Comparison of ENCODE assay signal across 15 cellular contexts in the genomic region with DNA sequence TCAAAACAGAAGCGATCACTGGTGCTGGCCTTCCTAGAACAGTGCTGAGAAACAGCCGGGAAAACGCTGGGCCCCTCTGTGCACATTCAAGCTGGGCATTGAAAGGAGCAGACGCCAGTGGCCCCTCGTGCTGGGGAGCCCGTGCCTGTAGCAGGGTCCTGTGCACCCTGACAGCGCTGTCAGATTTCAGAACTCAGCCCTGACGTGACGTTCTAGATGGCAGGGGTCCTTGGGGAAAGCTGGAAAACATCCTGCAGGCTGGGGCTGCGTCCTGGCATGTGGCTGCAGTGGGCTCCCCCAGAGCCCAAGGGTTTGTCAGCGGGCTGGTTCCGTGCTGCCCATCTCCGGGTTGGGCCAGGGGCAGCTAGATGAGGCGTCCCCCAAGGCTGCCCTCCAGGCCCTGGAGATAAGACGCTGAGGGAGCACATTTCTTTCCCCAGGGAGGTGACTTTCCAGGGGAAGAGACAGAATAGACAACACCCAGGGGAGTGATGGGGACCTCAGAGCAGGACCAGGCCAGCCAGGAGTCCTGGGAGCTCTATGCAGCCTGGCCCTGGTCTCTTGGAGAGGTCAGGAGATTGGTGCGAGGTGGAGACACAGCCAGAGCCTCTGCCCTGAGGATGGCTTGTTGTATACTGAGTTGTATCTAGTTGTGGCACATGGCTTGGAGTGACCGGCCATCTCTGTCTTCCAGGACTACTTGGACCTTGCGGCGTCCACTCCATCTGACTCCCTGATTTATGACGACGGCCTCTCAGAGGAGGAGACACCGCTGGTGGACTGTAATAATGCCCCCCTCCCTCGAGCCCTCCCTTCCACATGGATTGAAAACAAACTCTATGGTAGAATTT. TPM values are rescaled to one million over a fixed set of nuclear protein-coding genes. Genes with fewer than 3 reads are reported as not detected.
DNase-seq lines count a peak whose midpoint lies in the region; ATAC-seq and TF ChIP-seq lines count a peak whose summit lies in the region.
"Had no signal": no experiment of that assay in that cellular context is flagged by ENCODE, and none has a peak within 500 bp of the region (broad histone marks: within the 10 kb centered on the region; RNA-seq: fewer than 3 reads in every experiment).

No MANE protein-coding gene starts in this region.

- peaks cover 46% of the 10 kb centered on the region for H3K4me1 Mint-ChIP-seq in stimulated activated naive CD8-positive, alpha-beta T cell treated with anti-CD3 and anti-CD28 coated beads, Interleukin-15, amount 100 ng/mL, for 72 hours
- peaks cover 87% of the 10 kb centered on the region for H3K4me1 Mint-ChIP-seq in dendritic cell treated with granulocyte-macrophage colony-stimulating factor and Interleukin-4, amounts not matched to agents 40 ng/mL and 50 ng/mL, for 4 days (ENCODE audit: low read depth)
- H3K4me1 Mint-ChIP-seq in natural killer cell treated with Interleukin-12 subunit alpha and Interleukin-12 subunit beta and Interleukin-15 and Interleukin-18, amount 100 ng/mL, for 72 hours (ENCODE audit: low read depth in 2 of 2): peaks cover 52 to 55% of the 10 kb centered on the region in 2 donors
- peaks cover 18% of the 10 kb centered on the region for H3K4me1 Mint-ChIP-seq in chondrocyte (ENCODE audit: low read depth)
- H3K4me1 Mint-ChIP-seq in activated naive CD8-positive, alpha-beta T cell treated with anti-CD3 and anti-CD28 coated beads, Interleukin-2, amount 50 U/mL, for 24 hours: peaks cover 45% of the 10 kb centered on the region

- DNase-seq in stimulated activated naive CD8-positive, alpha-beta T cell treated with anti-CD3 and anti-CD28 coated beads, Interleukin-15, Interleukin-2, amounts not matched to agents 100 U/mL and 50 U/mL, for 24 hours: peak; percentile 2
- DNase-seq in stimulated activated naive CD8-positive, alpha-beta T cell treated with anti-CD3 and anti-CD28 coated beads, Interleukin-15, amount 100 ng/mL, for 72 hours: no peak
- peak; percentile 56 for DNase-seq in natural killer cell treated with Interleukin-12 subunit alpha and Interleukin-12 subunit beta and Interleukin-15 and Interleukin-18, amount 100 ng/mL, for 72 hours (ENCODE audit: low spot score)
- DNase-seq in AG08395 (ENCODE audit: low spot score): no peak
- DNase-seq in chondrocyte (ENCODE audit: low spot score): no peak
- no peak for DNase-seq in activated naive CD8-positive, alpha-beta T cell treated with anti-CD3 and anti-CD28 coated beads, Interleukin-2, amount 50 U/mL, for 24 hours
- DNase-seq in GM19238 (ENCODE audit: insufficient read length, low spot score): no peak
- DNase-seq: activated CD4-positive, alpha-beta T cell treated with anti-CD3 and anti-CD28 coated beads, Interleukin-2, amount 50 U/mL, for 48 hours; activated gamma-delta T cell; cortex of kidney; mammary epithelial cell; nephron progenitor cell; stimulated activated naive CD4-positive, alpha-beta T cell treated with Interleukin-2 at 50 U/mL for 16 hours had no signal

- no peaks in the 10 kb centered on the region for H3K9me3 Mint-ChIP-seq in stimulated activated naive CD8-positive, alpha-beta T cell treated with anti-CD3 and anti-CD28 coated beads, Interleukin-15, amount 100 ng/mL, for 72 hours
- no peaks in the 10 kb centered on the region for H3K9me3 Mint-ChIP-seq in dendritic cell treated with granulocyte-macrophage colony-stimulating factor and Interleukin-4, amounts not matched to agents 40 ng/mL and 50 ng/mL, for 4 days
- no peaks in the 10 kb centered on the region for H3K9me3 Mint-ChIP-seq in natural killer cell treated with Interleukin-12 subunit alpha and Interleukin-12 subunit beta and Interleukin-15 and Interleukin-18, amount 100 ng/mL, for 72 hours
- no peaks in the 10 kb centered on the region for H3K9me3 Mint-ChIP-seq in chondrocyte (ENCODE audit: low read depth)
- H3K9me3 Mint-ChIP-seq in activated naive CD8-positive, alpha-beta T cell treated with anti-CD3 and anti-CD28 coated beads, Interleukin-2, amount 50 U/mL, for 24 hours: no peaks in the 10 kb centered on the region
- H3K9me3 Mint-ChIP-seq: nephron progenitor cell had no signal

- no peak overlapping the region for H3K4me3 Mint-ChIP-seq in stimulated activated naive CD8-positive, alpha-beta T cell treated with anti-CD3 and anti-CD28 coated beads, Interleukin-15, amount 100 ng/mL, for 72 hours
- H3K4me3 Mint-ChIP-seq in dendritic cell treated with granulocyte-macrophage colony-stimulating factor and Interleukin-4, amounts not matched to agents 40 ng/mL and 50 ng/mL, for 4 days: peak overlapping the region; percentile 18
- H3K4me3 Mint-ChIP-seq in natural killer cell treated with Interleukin-12 subunit alpha and Interleukin-12 subunit beta and Interleukin-15 and Interleukin-18, amount 100 ng/mL, for 72 hours: no peak overlapping the region
- no peak overlapping the region for H3K4me3 Mint-ChIP-seq in chondrocyte (ENCODE audit: unreplicated experiment)
- no peak overlapping the region for H3K4me3 Mint-ChIP-seq in activated naive CD8-positive, alpha-beta T cell treated with anti-CD3 and anti-CD28 coated beads, Interleukin-2, amount 50 U/mL, for 24 hours
- H3K4me3 Mint-ChIP-seq: nephron progenitor cell had no signal

- no peak for ATAC-seq in stimulated activated naive CD8-positive, alpha-beta T cell treated with anti-CD3 and anti-CD28 coated beads, Interleukin-15, Interleukin-2, amounts not matched to agents 100 U/mL and 50 U/mL, for 24 hours
- ATAC-seq in stimulated activated naive CD8-positive, alpha-beta T cell treated with anti-CD3 and anti-CD28 coated beads, Interleukin-15, amount 100 ng/mL, for 72 hours: no peak
- no peak for ATAC-seq in natural killer cell treated with Interleukin-12 subunit alpha and Interleukin-12 subunit beta and Interleukin-15 and Interleukin-18, amount 100 ng/mL, for 72 hours
- no peak for ATAC-seq in activated naive CD8-positive, alpha-beta T cell treated with anti-CD3 and anti-CD28 coated beads, Interleukin-2, amount 50 U/mL, for 24 hours
- ATAC-seq: HepG2 had no signal

- peak overlapping the region in 1 of 2 donors; percentile 35 for H3K27ac Mint-ChIP-seq in stimulated activated naive CD8-positive, alpha-beta T cell treated with anti-CD3 and anti-CD28 coated beads, Interleukin-15, amount 100 ng/mL, for 72 hours
- peak overlapping the region; percentile 88 for H3K27ac Mint-ChIP-seq in dendritic cell treated with granulocyte-macrophage colony-stimulating factor and Interleukin-4, amounts not matched to agents 40 ng/mL and 50 ng/mL, for 4 days
- peak overlapping the region; percentile 91 to 92 for H3K27ac Mint-ChIP-seq in natural killer cell treated with Interleukin-12 subunit alpha and Interleukin-12 subunit beta and Interleukin-15 and Interleukin-18, amount 100 ng/mL, for 72 hours
- H3K27ac Mint-ChIP-seq in chondrocyte (ENCODE audit: unreplicated experiment): no peak overlapping the region
- no peak overlapping the region for H3K27ac Mint-ChIP-seq in activated naive CD8-positive, alpha-beta T cell treated with anti-CD3 and anti-CD28 coated beads, Interleukin-2, amount 50 U/mL, for 24 hours
- H3K27ac Mint-ChIP-seq: nephron progenitor cell had no signal

- peaks cover 9% of the 10 kb centered on the region for H3K27me3 Mint-ChIP-seq in stimulated activated naive CD8-positive, alpha-beta T cell treated with anti-CD3 and anti-CD28 coated beads, Interleukin-15, amount 100 ng/mL, for 72 hours
- H3K27me3 Mint-ChIP-seq in dendritic cell treated with granulocyte-macrophage colony-stimulating factor and Interleukin-4, amounts not matched to agents 40 ng/mL and 50 ng/mL, for 4 days: no peaks in the 10 kb centered on the region
- H3K27me3 Mint-ChIP-seq in natural killer cell treated with Interleukin-12 subunit alpha and Interleukin-12 subunit beta and Interleukin-15 and Interleukin-18, amount 100 ng/mL, for 72 hours: no peaks in the 10 kb centered on the region
- no peaks in the 10 kb centered on the region for H3K27me3 Mint-ChIP-seq in chondrocyte (ENCODE audit: low read depth)
- H3K27me3 Mint-ChIP-seq in activated naive CD8-positive, alpha-beta T cell treated with anti-CD3 and anti-CD28 coated beads, Interleukin-2, amount 50 U/mL, for 24 hours: no peaks in the 10 kb centered on the region

- intact Hi-C loops in dendritic cell treated with granulocyte-macrophage colony-stimulating factor and Interleukin-4, amounts not matched to agents 40 ng/mL and 50 ng/mL, for 4 days (cut with micrococcal nuclease): no loop called here

- H3K36me3 Mint-ChIP-seq in dendritic cell treated with granulocyte-macrophage colony-stimulating factor and Interleukin-4, amounts not matched to agents 40 ng/mL and 50 ng/mL, for 4 days (ENCODE audit: low read depth): no peaks in the 10 kb centered on the region
- no peaks in the 10 kb centered on the region for H3K36me3 Mint-ChIP-seq in natural killer cell treated with Interleukin-12 subunit alpha and Interleukin-12 subunit beta and Interleukin-15 and Interleukin-18, amount 100 ng/mL, for 72 hours
- H3K36me3 Mint-ChIP-seq in chondrocyte (ENCODE audit: low read depth): no peaks in the 10 kb centered on the region
- no peaks in the 10 kb centered on the region for H3K36me3 Mint-ChIP-seq in activated naive CD8-positive, alpha-beta T cell treated with anti-CD3 and anti-CD28 coated beads, Interleukin-2, amount 50 U/mL, for 24 hours (ENCODE audit: low read depth)

- TF ChIP-seq CTCF in chondrocyte (IDR thresholded peaks at IDR 0.05): no peak

RNA-seq across cellular contexts. Expression of gene CSGALNACT2, which starts 12.1 kb away (rescaled TPM):
- 10 to 100 TPM; 31.4 to 41.3 TPM for total RNA-seq in natural killer cell treated with Interleukin-12 subunit alpha and Interleukin-12 subunit beta and Interleukin-15 and Interleukin-18, amount 100 ng/mL, for 72 hours
- 29.8 to 38.7 TPM (median 38.2 TPM) in 3 replicates for total RNA-seq in chondrocyte

RNA-seq across cellular contexts. Expression of gene RET, which starts 49.2 kb away (rescaled TPM):
- total RNA-seq in natural killer cell treated with Interleukin-12 subunit alpha and Interleukin-12 subunit beta and Interleukin-15 and Interleukin-18, amount 100 ng/mL, for 72 hours: not detected
- total RNA-seq in chondrocyte: 0.12 to 0.18 TPM in 2 of 3 replicates, not detected in the other

Comparison
In these comparisons a context has a peak if more than half of its experiments do, and no peak if none do; other contexts are left out.
1. DNase-seq: peak in stimulated activated naive CD8-positive, alpha-beta T cell treated with anti-CD3 and anti-CD28 coated beads, Interleukin-15, Interleukin-2, amounts not matched to agents 100 U/mL and 50 U/mL, for 24 hours (single experiment) and natural killer cell treated with Interleukin-12 subunit alpha and Interleukin-12 subunit beta and Interleukin-15 and Interleukin-18, amount 100 ng/mL, for 72 hours (single experiment); none in stimulated activated naive CD8-positive, alpha-beta T cell treated with anti-CD3 and anti-CD28 coated beads, Interleukin-15, amount 100 ng/mL, for 72 hours (0 of 2), AG08395 (single experiment), chondrocyte (single experiment), activated naive CD8-positive, alpha-beta T cell treated with anti-CD3 and anti-CD28 coated beads, Interleukin-2, amount 50 U/mL, for 24 hours (single experiment) and GM19238 (single experiment).
2. H3K27ac Mint-ChIP-seq: peak in dendritic cell treated with granulocyte-macrophage colony-stimulating factor and Interleukin-4, amounts not matched to agents 40 ng/mL and 50 ng/mL, for 4 days (single experiment) and natural killer cell treated with Interleukin-12 subunit alpha and Interleukin-12 subunit beta and Interleukin-15 and Interleukin-18, amount 100 ng/mL, for 72 hours (2 of 2); none in chondrocyte (single experiment) and activated naive CD8-positive, alpha-beta T cell treated with anti-CD3 and anti-CD28 coated beads, Interleukin-2, amount 50 U/mL, for 24 hours (single experiment).